Comparison of ENCODE assay signal across 8 cellular contexts in genomic region chr16:20383106-20384029, GRCh38. TPM values are rescaled to one million over a fixed set of nuclear protein-coding genes. Genes with fewer than 3 reads are reported as not detected.
DNase-seq lines count a peak whose midpoint lies in the region; ATAC-seq and TF ChIP-seq lines count a peak whose summit lies in the region.

No MANE protein-coding gene starts in this region.

- H3K27me3 Mint-ChIP-seq in stimulated activated naive CD8-positive, alpha-beta T cell treated with anti-CD3 and anti-CD28 coated beads, Interleukin-15, amount 100 ng/mL, for 72 hours = peaks cover 15% of the 10 kb centered on the region

- no peaks in the 10 kb centered on the region for H3K9me3 Mint-ChIP-seq in stimulated activated naive CD8-positive, alpha-beta T cell treated with anti-CD3 and anti-CD28 coated beads, Interleukin-15, amount 100 ng/mL, for 72 hours

- ATAC-seq in HG03354 (IDR thresholded peaks at IDR 0.05; ENCODE audit: poor library complexity, severe bottlenecking, unreplicated experiment) (peak; percentile 64), HG03045 (IDR thresholded peaks at IDR 0.05; ENCODE audit: unreplicated experiment) (no peak)
- peak; percentile 81 for ATAC-seq in stimulated activated naive CD8-positive, alpha-beta T cell treated with anti-CD3 and anti-CD28 coated beads, Interleukin-15, amount 100 ng/mL, for 72 hours

- H3K4me3 Mint-ChIP-seq in stimulated activated naive CD8-positive, alpha-beta T cell treated with anti-CD3 and anti-CD28 coated beads, Interleukin-15, amount 100 ng/mL, for 72 hours = no peak overlapping the region

- TF ChIP-seq CTCF in epithelial cell of esophagus (IDR thresholded peaks at IDR 0.05; ENCODE audit: insufficient read depth, low read depth, low read length, missing control alignments) = peak; percentile 81

- peak overlapping the region in 1 of 2 donors; percentile 64 for H3K27ac Mint-ChIP-seq in stimulated activated naive CD8-positive, alpha-beta T cell treated with anti-CD3 and anti-CD28 coated beads, Interleukin-15, amount 100 ng/mL, for 72 hours

- no peak overlapping the region for H3K4me3 ChIP-seq in epithelial cell of esophagus (ENCODE audit: low read length)

- peak; percentile 48 for DNase-seq in DMS79 (lab: John Stamatoyannopoulos, UW)
- peak; percentile 32 for DNase-seq in NCI-H526 treated with DMSO at 0.1 percent for 48 hours (lab: John Stamatoyannopoulos, UW)
- peak; percentile 15 to 24 for DNase-seq in activated CD4-positive, alpha-beta T cell treated with anti-CD3 and anti-CD28 coated beads, Interleukin-2, amount 50 U/mL, for 4 hours
- peak; percentile 59 for DNase-seq in epithelial cell of esophagus (ENCODE audit: low read depth)
- peak; percentile 74 for DNase-seq in mucosa of gallbladder (ENCODE audit: low spot score)
- DNase-seq in stimulated activated naive CD8-positive, alpha-beta T cell treated with anti-CD3 and anti-CD28 coated beads, Interleukin-15, amount 100 ng/mL, for 72 hours = peak; percentile 45 to 47

- peaks cover 6% of the 10 kb centered on the region for H3K4me1 Mint-ChIP-seq in stimulated activated naive CD8-positive, alpha-beta T cell treated with anti-CD3 and anti-CD28 coated beads, Interleukin-15, amount 100 ng/mL, for 72 hours

RNA-seq across cellular contexts. Expression of gene PDILT, which starts 21.2 kb away (rescaled TPM):
- total RNA-seq in mucosa of gallbladder = not detected

RNA-seq across cellular contexts. Expression of gene ACSM5, which starts 26.0 kb away (rescaled TPM):
- 2.6 TPM for total RNA-seq in mucosa of gallbladder

RNA-seq across cellular contexts. Expression of gene UMOD, which starts 30.9 kb away (rescaled TPM):
- total RNA-seq in mucosa of gallbladder = 0.60 TPM

RNA-seq across cellular contexts. Expression of gene GP2, which starts 56.1 kb away (rescaled TPM):
- total RNA-seq in mucosa of gallbladder = 558 TPM

Comparison
In these comparisons a context has a peak if more than half of its experiments do, and no peak if none do; other contexts are left out.
1. DNase-seq: peak in every context shown above with its lines; median percentile 74 in mucosa of gallbladder; 59 in epithelial cell of esophagus; 48 in DMS79; 46 in stimulated activated naive CD8-positive, alpha-beta T cell treated with anti-CD3 and anti-CD28 coated beads, Interleukin-15, amount 100 ng/mL, for 72 hours; 32 in NCI-H526 treated with DMSO at 0.1 percent for 48 hours; 20 in activated CD4-positive, alpha-beta T cell treated with anti-CD3 and anti-CD28 coated beads, Interleukin-2, amount 50 U/mL, for 4 hours.